ENCODE assay signal across 9 cellular contexts in genomic region chr7:92633211-92633906, GRCh38. TPM values are rescaled to one million over a fixed set of nuclear protein-coding genes. Genes with fewer than 3 reads are reported as not detected.
A peak's percentile ranks its signal among the peaks of the same experiment; 100 is the strongest.
DNase-seq lines count a peak whose midpoint lies in the region; ATAC-seq, FAIRE-seq and TF ChIP-seq lines count a peak whose summit lies in the region.
"Had no signal": no experiment of that assay in that cellular context is flagged by ENCODE, and none has a peak within 500 bp of the region (broad histone marks: within the 10 kb centered on the region; RNA-seq: fewer than 3 reads in every experiment).

No MANE protein-coding gene starts in this region.

- in situ Hi-C loops in KBM-7 (cut with MboI; ENCODE audit: low pct_unique_long_range_greater_than_20kb, low sequenced_read_pairs), result no loop called here

- H3K9me3 ChIP-seq in WERI-Rb-1 (ENCODE audit: severe bottlenecking) (peaks cover 7% of the 10 kb centered on the region), esophagus squamous epithelium (no peaks in the 10 kb centered on the region)
- H3K9me3 ChIP-seq: tibial artery had no signal

- no peak overlapping the region for H3K4me3 ChIP-seq in WERI-Rb-1 (ENCODE audit: low read depth, low read length)
- H3K4me3 ChIP-seq in esophagus squamous epithelium, result peak overlapping the region in 1 of 4 donors; percentile 33
- H3K4me3 ChIP-seq: tibial artery had no signal

- peak; percentile 79 to 86 (median 80) for ATAC-seq in natural killer cell
- no peak for ATAC-seq in HG02852 (IDR thresholded peaks at IDR 0.05; ENCODE audit: unreplicated experiment)

- intact Hi-C loops in esophagus squamous epithelium (cut with DNase I), result no loop called here
- intact Hi-C loops in natural killer cell (cut with micrococcal nuclease), result loop anchor here (1.0 to 2.0 kb wide), 3 partner anchors 9 to 51 kb away; no protein-coding TSS in a partner anchor

- peak overlapping the region; percentile 37 for H3K27ac ChIP-seq in WERI-Rb-1
- H3K27ac ChIP-seq in esophagus squamous epithelium, result peak overlapping the region; percentile 55 to 81 (median 80)

- H3K9me3 Mint-ChIP-seq in natural killer cell (peaks cover 0 to 3% of the 10 kb centered on the region in 2 donors), nephron progenitor cell (peaks cover 18% of the 10 kb centered on the region)

- H3K36me3 ChIP-seq in WERI-Rb-1, result no peaks in the 10 kb centered on the region
- no peaks in the 10 kb centered on the region for H3K36me3 ChIP-seq in esophagus squamous epithelium
- H3K36me3 ChIP-seq: tibial artery had no signal

- H3K27ac Mint-ChIP-seq in natural killer cell, result peak overlapping the region; percentile 90 to 92
- no peak overlapping the region for H3K27ac Mint-ChIP-seq in nephron progenitor cell

- H3K27me3 Mint-ChIP-seq in natural killer cell (ENCODE audit: low read depth in 2 of 2) (no peaks in the 10 kb centered on the region), nephron progenitor cell (ENCODE audit: low read depth, poor library complexity) (peaks cover 2% of the 10 kb centered on the region)

- peak overlapping the region; percentile 68 for H3K4me3 Mint-ChIP-seq in natural killer cell
- H3K4me3 Mint-ChIP-seq in nephron progenitor cell, result no peak overlapping the region

- no peak for FAIRE-seq in HTR-8/SVneo (lab: Jason Lieb, UNC)

- TF ChIP-seq POLR2A in esophagus squamous epithelium (IDR thresholded peaks at IDR 0.05), result no peak

- peak; percentile 91 for DNase-seq in Daoy (ENCODE audit: low read depth)
- DNase-seq in KBM-7, result peak; percentile 88
- no peak for DNase-seq in WERI-Rb-1
- no peak for DNase-seq in esophagus squamous epithelium (lab: John Stamatoyannopoulos, UW)
- DNase-seq in natural killer cell, result no peak
- DNase-seq in nephron progenitor cell, result no peak
- no peak for DNase-seq in HTR-8/SVneo (ENCODE audit: insufficient read length, low spot score)

- H3K36me3 Mint-ChIP-seq in natural killer cell (peaks cover 9% of the 10 kb centered on the region), nephron progenitor cell (ENCODE audit: low read depth) (peaks cover 16% of the 10 kb centered on the region)

- peaks cover 14 to 48% (median 38%) of the 10 kb centered on the region in 3 donors for H3K4me1 ChIP-seq in esophagus squamous epithelium

- H3K27me3 ChIP-seq in WERI-Rb-1 (ENCODE audit: insufficient read depth, low read depth, severe bottlenecking), result no peaks in the 10 kb centered on the region
- no peaks in the 10 kb centered on the region for H3K27me3 ChIP-seq in esophagus squamous epithelium
- H3K27me3 ChIP-seq: tibial artery had no signal

- H3K4me1 Mint-ChIP-seq in natural killer cell (peaks cover 42 to 48% of the 10 kb centered on the region in 2 donors), nephron progenitor cell (peaks cover 30% of the 10 kb centered on the region)

- TF ChIP-seq CTCF in WERI-Rb-1 (IDR thresholded peaks at IDR 0.05; ENCODE audit: low read depth, low read length) (no peak), esophagus squamous epithelium (IDR thresholded peaks at IDR 0.05) (no peak), natural killer cell (IDR thresholded peaks at IDR 0.05) (no peak), nephron progenitor cell (IDR thresholded peaks at IDR 0.05) (no peak)

- WGBS in esophagus squamous epithelium, 2 donors, result 0 to 6% methylated on average over 2 of the region's 2 CpGs

RNA-seq across cellular contexts. Expression of gene FAM133B, which starts 43.2 kb away (rescaled TPM):
- 27.8 and 32.7 TPM in 2 replicates for total RNA-seq in Daoy (2014; rRNA removed; shearing (Covaris generic))
- 10 to 100 TPM in 3 of 4 donors, 1 to 10 TPM in 1; 8.5 to 24.4 (median 18.2) TPM for total RNA-seq in esophagus squamous epithelium
- total RNA-seq in natural killer cell, result 10 to 100 TPM; 68.5 to 75.1 (median 72.5) TPM

Comparison
In these comparisons a context has a peak if more than half of its experiments do, and no peak if none do; other contexts are left out.
1. DNase-seq: peak in Daoy (single experiment) and KBM-7 (single experiment); none in WERI-Rb-1 (single experiment), esophagus squamous epithelium (single experiment), natural killer cell (single experiment), nephron progenitor cell (single experiment) and HTR-8/SVneo (single experiment).